In the genomic region with DNA sequence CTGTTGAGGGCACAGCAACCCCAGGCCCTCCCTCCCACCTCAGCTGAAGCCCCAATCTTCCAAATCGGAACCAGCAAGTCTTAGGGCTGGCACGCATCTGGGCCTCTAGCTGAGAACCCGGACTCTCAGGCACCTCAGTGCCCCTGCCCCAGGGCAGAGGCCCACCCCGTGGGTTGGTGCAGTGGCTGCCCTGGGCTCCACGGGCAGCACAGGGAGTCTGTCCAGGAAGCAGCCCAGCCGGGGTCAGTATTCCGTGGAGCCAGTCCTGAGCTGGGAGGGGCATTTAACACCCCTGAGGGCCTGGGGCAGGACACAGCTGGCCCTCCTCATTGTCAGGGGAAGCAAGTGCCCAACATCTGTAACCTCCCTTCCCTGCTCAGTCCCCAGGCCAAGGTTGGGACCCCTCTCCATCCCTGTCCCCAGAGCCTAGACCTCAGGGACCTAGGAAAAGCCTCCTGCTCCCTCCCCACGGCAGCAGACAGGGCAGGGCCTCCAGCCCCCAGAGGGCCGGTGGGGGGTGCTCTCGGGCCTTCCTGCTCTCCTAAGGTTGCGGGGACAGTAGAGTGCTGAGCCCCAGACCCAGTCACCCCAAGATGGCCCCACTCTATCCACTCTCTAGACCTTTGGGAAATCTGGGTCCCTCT, we compare ENCODE assay signal across 2 cellular contexts.
TF ChIP-seq lines count a peak whose summit lies in the region.

No MANE protein-coding gene starts in this region.

TF ChIP-seq in liver, 16 proteins besides CTCF, POLR2A, EP300 and RAD21:
- peak; percentile 25 for TF ChIP-seq NR2F2 (IDR thresholded peaks at IDR 0.05)
- TF ChIP-seq YY1 (IDR thresholded peaks at IDR 0.05) = no peak

TF ChIP-seq in HepG2, 621 proteins besides CTCF, POLR2A, EP300 and RAD21:
- no peak for TF ChIP-seq CC2D1A (CRISPR knock-in tag; IDR thresholded peaks at IDR 0.05)
- no peak for TF ChIP-seq TCF7L2 (IDR thresholded peaks at IDR 0.05; ENCODE audit: low read depth, low read length)
- TF ChIP-seq, protein P1, sequence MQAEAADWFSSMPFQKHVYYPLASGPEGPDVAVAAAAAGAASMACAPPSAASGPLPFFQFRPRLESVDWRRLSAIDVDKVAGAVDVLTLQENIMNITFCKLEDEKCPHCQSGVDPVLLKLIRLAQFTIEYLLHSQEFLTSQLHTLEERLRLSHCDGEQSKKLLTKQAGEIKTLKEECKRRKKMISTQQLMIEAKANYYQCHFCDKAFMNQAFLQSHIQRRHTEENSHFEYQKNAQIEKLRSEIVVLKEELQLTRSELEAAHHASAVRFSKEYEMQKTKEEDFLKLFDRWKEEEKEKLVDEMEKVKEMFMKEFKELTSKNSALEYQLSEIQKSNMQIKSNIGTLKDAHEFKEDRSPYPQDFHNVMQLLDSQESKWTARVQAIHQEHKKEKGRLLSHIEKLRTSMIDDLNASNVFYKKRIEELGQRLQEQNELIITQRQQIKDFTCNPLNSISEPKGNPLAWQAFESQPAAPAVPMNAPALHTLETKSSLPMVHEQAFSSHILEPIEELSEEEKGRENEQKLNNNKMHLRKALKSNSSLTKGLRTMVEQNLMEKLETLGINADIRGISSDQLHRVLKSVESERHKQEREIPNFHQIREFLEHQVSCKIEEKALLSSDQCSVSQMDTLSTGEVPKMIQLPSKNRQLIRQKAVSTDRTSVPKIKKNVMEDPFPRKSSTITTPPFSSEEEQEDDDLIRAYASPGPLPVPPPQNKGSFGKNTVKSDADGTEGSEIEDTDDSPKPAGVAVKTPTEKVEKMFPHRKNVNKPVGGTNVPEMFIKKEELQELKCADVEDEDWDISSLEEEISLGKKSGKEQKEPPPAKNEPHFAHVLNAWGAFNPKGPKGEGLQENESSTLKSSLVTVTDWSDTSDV (CRISPR knock-in tag; IDR thresholded peaks at IDR 0.05) = no peak
- no peak for TF ChIP-seq KLF13 (CRISPR knock-in tag; IDR thresholded peaks at IDR 0.05)
